28 cellular contexts compared by ENCODE assay signal in genomic region chr9:88065609-88066008, GRCh38.
A peak's percentile ranks its signal among the peaks of the same experiment; 100 is the strongest.
DNase-seq lines count a peak whose midpoint lies in the region; ATAC-seq, FAIRE-seq and TF ChIP-seq lines count a peak whose summit lies in the region.
"Had no signal": no experiment of that assay in that cellular context is flagged by ENCODE, and none has a peak within 500 bp of the region (broad histone marks: within the 10 kb centered on the region; RNA-seq: fewer than 3 reads in every experiment).

No MANE protein-coding gene starts in this region.

- H3K9me3 ChIP-seq in A549 = no peaks in the 10 kb centered on the region
- no peaks in the 10 kb centered on the region for H3K9me3 ChIP-seq in body of pancreas
- H3K9me3 ChIP-seq: SJCRH30 had no signal

- WGBS in A549 (ENCODE audit: missing lambda C conversion rate) = 66% methylated on average over 3 of the region's 3 CpGs
- WGBS in body of pancreas, 2 donors = 38 to 42% methylated on average over 3 of the region's 3 CpGs

- H3K9me3 Mint-ChIP-seq in progenitor cell of endocrine pancreas (ENCODE audit: low read depth) = peaks cover 6% of the 10 kb centered on the region
- H3K9me3 Mint-ChIP-seq in natural killer cell = no peaks in the 10 kb centered on the region
- H3K9me3 Mint-ChIP-seq in activated CD4-positive, alpha-beta memory T cell treated with anti-CD3 and anti-CD28 coated beads, Interleukin-2, amount 10 ng/mL, durations not matched to agents 7 days and 5 days = no peaks in the 10 kb centered on the region
- H3K9me3 Mint-ChIP-seq: CD4-positive, alpha-beta T cell; GM23338 had no signal

- CTCF ChIA-PET in A549 (lab: Yijun Ruan, JAX) = interaction anchor here (2.2 kb wide), 1 partner anchor 11 kb away, joined by 10 read pairs; no protein-coding TSS in a partner anchor
- CTCF ChIA-PET in activated CD4-positive, alpha-beta memory T cell treated with anti-CD3 and anti-CD28 coated beads, Interleukin-2, amount 10 ng/mL, durations not matched to agents 7 days and 5 days (lab: Charles Lee) = no interaction called here

- intact Hi-C loops in body of pancreas (cut with DNase I) (no loop called here), natural killer cell (cut with micrococcal nuclease) (no loop called here)

- no peaks in the 10 kb centered on the region for H3K36me3 ChIP-seq in body of pancreas (replicated peaks in 1 of 2; ENCODE audit: insufficient read depth in 1 of 2, low read depth in 2 of 2)
- H3K36me3 ChIP-seq: BLaER1 treated with 17β-estradiol and CSF1 and Interleukin-3, amounts not matched to agents 10 nM and 100 nM; SJCRH30 had no signal

- POLR2A ChIA-PET in A549 (lab: Yijun Ruan, JAX) = no interaction called here
- POLR2A ChIA-PET in activated CD4-positive, alpha-beta memory T cell treated with anti-CD3 and anti-CD28 coated beads, Interleukin-2, amount 10 ng/mL, durations not matched to agents 7 days and 5 days (lab: Charles Lee) = no interaction called here

- no peak for TF ChIP-seq RAD21 in A549 (conservative IDR thresholded peaks at IDR 0.05 in 1 of 2, IDR thresholded peaks at IDR 0.05 in 1 of 2)

- H3K27me3 Mint-ChIP-seq in progenitor cell of endocrine pancreas (no peaks in the 10 kb centered on the region), natural killer cell (ENCODE audit: low read depth in 2 of 2) (peaks cover 21 to 30% of the 10 kb centered on the region in 2 donors)
- peaks cover 17% of the 10 kb centered on the region for H3K27me3 Mint-ChIP-seq in activated CD4-positive, alpha-beta memory T cell treated with anti-CD3 and anti-CD28 coated beads, Interleukin-2, amount 10 ng/mL, durations not matched to agents 7 days and 5 days

- no peak for TF ChIP-seq POLR2A in A549 (IDR thresholded peaks at IDR 0.05; ENCODE audit: low read length)
- no peak for TF ChIP-seq POLR2A in body of pancreas (IDR thresholded peaks at IDR 0.05)

- H3K4me1 ChIP-seq in A549 (0 out of 3 replicates have a peak, but pooled peaks cover 4% of the 10 kb centered on the region), body of pancreas (peaks cover 11% of the 10 kb centered on the region)
- H3K4me1 ChIP-seq: BLaER1 treated with 17β-estradiol and CSF1 and Interleukin-3, amounts not matched to agents 10 nM and 100 nM; SJCRH30 had no signal

- TF ChIP-seq CTCF in A549 (IDR thresholded peaks at IDR 0.05) (no peak), body of pancreas (IDR thresholded peaks at IDR 0.05) (no peak), progenitor cell of endocrine pancreas (IDR thresholded peaks at IDR 0.05; ENCODE audit: unreplicated experiment) (no peak), natural killer cell (IDR thresholded peaks at IDR 0.05) (no peak)

- H3K27ac Mint-ChIP-seq in progenitor cell of endocrine pancreas (peak overlapping the region; percentile 80), natural killer cell (no peak overlapping the region)
- H3K27ac Mint-ChIP-seq in activated CD4-positive, alpha-beta memory T cell treated with anti-CD3 and anti-CD28 coated beads, Interleukin-2, amount 10 ng/mL, durations not matched to agents 7 days and 5 days = no peak overlapping the region
- H3K27ac Mint-ChIP-seq: CD4-positive, alpha-beta T cell; GM23338; H9 had no signal

- H3K4me3 Mint-ChIP-seq in progenitor cell of endocrine pancreas (ENCODE audit: low read depth) (no peak overlapping the region), natural killer cell (no peak overlapping the region)
- no peak overlapping the region for H3K4me3 Mint-ChIP-seq in activated CD4-positive, alpha-beta memory T cell treated with anti-CD3 and anti-CD28 coated beads, Interleukin-2, amount 10 ng/mL, durations not matched to agents 7 days and 5 days
- H3K4me3 Mint-ChIP-seq: CD4-positive, alpha-beta T cell; GM23338; H9 had no signal

- DNase-seq in A549 (ENCODE audit: low read depth in 1 of 2, low spot score in 1 of 2) = no peak
- peak in 3 of 4 donors; percentile 30 to 56 (median 47) for DNase-seq in body of pancreas
- no peak for DNase-seq in left lobe of liver (ENCODE audit: low spot score)
- no peak for DNase-seq in progenitor cell of endocrine pancreas (ENCODE audit: low spot score, unreplicated experiment)
- DNase-seq in natural killer cell = no peak
- DNase-seq in 8988T = no peak
- no peak for DNase-seq in activated CD4-positive, alpha-beta memory T cell treated with anti-CD3 and anti-CD28 coated beads, Interleukin-2, amount 10 ng/mL, durations not matched to agents 7 days and 5 days
- DNase-seq: AML-193; CD4-positive, alpha-beta T cell; DMS53; H9; IMR-90; KG1; MM.1S; NCI-H1694; NCI-H2029 treated with DMSO at 0.1 percent for 48 hours; NCI-H446 treated with DMSO at 0.1 percent for 48 hours; NCI-H526; NCI-H82; NK-92 treated with Interleukin-12 subunit alpha and Interleukin-12 subunit beta, amount 100 ng/mL, for 24 hours; PC-9; SJCRH30 had no signal

- no peak for FAIRE-seq in A549 (lab: Jason Lieb, UNC)
- FAIRE-seq: A204.1, GM18507 had no signal

- H3K27ac ChIP-seq in A549 (no peak overlapping the region), body of pancreas (peak overlapping the region; percentile 39 to 84 (median 54))
- H3K27ac ChIP-seq: BLaER1 treated with 17β-estradiol and CSF1 and Interleukin-3, amounts not matched to agents 10 nM and 100 nM; PC-9; SJCRH30 had no signal

- H3K36me3 Mint-ChIP-seq in progenitor cell of endocrine pancreas (ENCODE audit: insufficient read depth) (no peaks in the 10 kb centered on the region), natural killer cell (no peaks in the 10 kb centered on the region)
- no peaks in the 10 kb centered on the region for H3K36me3 Mint-ChIP-seq in activated CD4-positive, alpha-beta memory T cell treated with anti-CD3 and anti-CD28 coated beads, Interleukin-2, amount 10 ng/mL, durations not matched to agents 7 days and 5 days (ENCODE audit: low read depth)

- no peak for TF ChIP-seq EP300 in A549 (IDR thresholded peaks at IDR 0.05)

- H3K4me3 ChIP-seq in A549 (no peak overlapping the region), body of pancreas (no peak overlapping the region)
- H3K4me3 ChIP-seq: BLaER1 treated with 17β-estradiol and CSF1 and Interleukin-3, amounts not matched to agents 10 nM and 100 nM; GM23338; PC-9; SJCRH30 had no signal

- H3K27me3 ChIP-seq in body of pancreas = no peaks in the 10 kb centered on the region
- H3K27me3 ChIP-seq: BLaER1 treated with 17β-estradiol and CSF1 and Interleukin-3, amounts not matched to agents 10 nM and 100 nM; SJCRH30 had no signal

- peak overlapping the region; percentile 6; the same call in 1 of the 3 replicates for H3K4me2 ChIP-seq in A549
- H3K4me2 ChIP-seq: BLaER1 treated with 17β-estradiol and CSF1 and Interleukin-3, amounts not matched to agents 10 nM and 100 nM; GM23338; PC-9 had no signal

- peaks cover 17% of the 10 kb centered on the region for H3K4me1 Mint-ChIP-seq in progenitor cell of endocrine pancreas (ENCODE audit: low read depth)
- H3K4me1 Mint-ChIP-seq in natural killer cell = no peaks in the 10 kb centered on the region
- H3K4me1 Mint-ChIP-seq in activated CD4-positive, alpha-beta memory T cell treated with anti-CD3 and anti-CD28 coated beads, Interleukin-2, amount 10 ng/mL, durations not matched to agents 7 days and 5 days = no peaks in the 10 kb centered on the region

- ATAC-seq in A549 = no peak
- peak; percentile 76 for ATAC-seq in body of pancreas
- peak; percentile 68 for ATAC-seq in left lobe of liver
- no peak for ATAC-seq in natural killer cell
- no peak for ATAC-seq in HG02840 (IDR thresholded peaks at IDR 0.05; ENCODE audit: low FRiP score, unreplicated experiment)
- ATAC-seq: GM23338, Right ventricle myocardium inferior had no signal

TF ChIP-seq in A549, 52 proteins besides CTCF, POLR2A, EP300 and RAD21:
- no peak for TF ChIP-seq KDM5A (IDR thresholded peaks at IDR 0.05)
- no peak for TF ChIP-seq TFCP2L1 (CRISPR knock-in tag; IDR thresholded peaks at IDR 0.05)
- TF ChIP-seq, protein P1, sequence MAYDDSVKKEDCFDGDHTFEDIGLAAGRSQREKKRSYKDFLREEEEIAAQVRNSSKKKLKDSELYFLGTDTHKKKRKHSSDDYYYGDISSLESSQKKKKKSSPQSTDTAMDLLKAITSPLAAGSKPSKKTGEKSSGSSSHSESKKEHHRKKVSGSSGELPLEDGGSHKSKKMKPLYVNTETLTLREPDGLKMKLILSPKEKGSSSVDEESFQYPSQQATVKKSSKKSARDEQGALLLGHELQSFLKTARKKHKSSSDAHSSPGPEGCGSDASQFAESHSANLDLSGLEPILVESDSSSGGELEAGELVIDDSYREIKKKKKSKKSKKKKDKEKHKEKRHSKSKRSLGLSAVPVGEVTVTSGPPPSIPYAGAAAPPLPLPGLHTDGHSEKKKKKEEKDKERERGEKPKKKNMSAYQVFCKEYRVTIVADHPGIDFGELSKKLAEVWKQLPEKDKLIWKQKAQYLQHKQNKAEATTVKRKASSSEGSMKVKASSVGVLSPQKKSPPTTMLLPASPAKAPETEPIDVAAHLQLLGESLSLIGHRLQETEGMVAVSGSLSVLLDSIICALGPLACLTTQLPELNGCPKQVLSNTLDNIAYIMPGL (CRISPR knock-in tag; IDR thresholded peaks at IDR 0.05; ENCODE audit: borderline replicate concordance) = no peak
- no peak for TF ChIP-seq ATOH8 (CRISPR knock-in tag; IDR thresholded peaks at IDR 0.05; ENCODE audit: low read depth)
- no peak for TF ChIP-seq HOXB13 (CRISPR knock-in tag; IDR thresholded peaks at IDR 0.05; ENCODE audit: low read depth)

Comparison
In these comparisons a context has a peak if more than half of its experiments do, and no peak if none do; other contexts are left out.
1. ATAC-seq: peak in body of pancreas (single experiment) and left lobe of liver (single experiment); none in A549 (0 of 2), natural killer cell (0 of 3) and HG02840 (single experiment).
2. DNase-seq: peak in body of pancreas (3 of 4); none in A549 (0 of 2), left lobe of liver (single experiment), progenitor cell of endocrine pancreas (single experiment), natural killer cell (single experiment), 8988T (single experiment) and activated CD4-positive, alpha-beta memory T cell treated with anti-CD3 and anti-CD28 coated beads, Interleukin-2, amount 10 ng/mL, durations not matched to agents 7 days and 5 days (single experiment).
3. H3K27ac ChIP-seq: peak in body of pancreas (4 of 4); none in A549 (0 of 2).